In genomic region chr2:33614190-33614589, GRCh38 we compare ENCODE assay signal across 17 cellular contexts.
"Had no signal": no experiment of that assay in that cellular context is flagged by ENCODE, and none has a peak within 500 bp of the region (broad histone marks: within the 10 kb centered on the region; RNA-seq: fewer than 3 reads in every experiment).

No MANE protein-coding gene starts in this region.

- ATAC-seq: esophagus mucosa; heart left ventricle; lower lobe of right lung; naive thymus-derived CD4-positive, alpha-beta T cell; sciatic nerve had no signal

- H3K4me3 Mint-ChIP-seq: naive thymus-derived CD4-positive, alpha-beta T cell; nephron progenitor cell had no signal

- DNase-seq: cortex of kidney; dorsolateral prefrontal cortex; effector CD8-positive, alpha-beta T cell; heart left ventricle; hippocampal formation; left ventricle myocardium inferior; lower lobe of right lung; mesenchymal stem cell; naive thymus-derived CD4-positive, alpha-beta T cell; nephron progenitor cell; posterior cingulate gyrus; stimulated activated naive CD4-positive, alpha-beta T cell; stomach; substantia nigra had no signal

- H3K4me1 ChIP-seq: lower lobe of right lung, stomach had no signal

- H3K27ac Mint-ChIP-seq: naive thymus-derived CD4-positive, alpha-beta T cell; nephron progenitor cell had no signal

- H3K9me3 ChIP-seq: neutrophil had no signal

- H3K4me3 ChIP-seq: dorsolateral prefrontal cortex, heart left ventricle, left ventricle myocardium inferior, lower lobe of right lung, stomach had no signal

- H3K27me3 ChIP-seq: dorsolateral prefrontal cortex, heart left ventricle, neutrophil, stomach had no signal

- H3K36me3 ChIP-seq: heart left ventricle, left ventricle myocardium inferior, lower lobe of right lung, neutrophil, stomach had no signal

- H3K27ac ChIP-seq: dorsolateral prefrontal cortex, heart left ventricle, left ventricle myocardium inferior, lower lobe of right lung, neutrophil, stomach had no signal
